Comparison of ENCODE assay signal across 31 cellular contexts in the genomic region with DNA sequence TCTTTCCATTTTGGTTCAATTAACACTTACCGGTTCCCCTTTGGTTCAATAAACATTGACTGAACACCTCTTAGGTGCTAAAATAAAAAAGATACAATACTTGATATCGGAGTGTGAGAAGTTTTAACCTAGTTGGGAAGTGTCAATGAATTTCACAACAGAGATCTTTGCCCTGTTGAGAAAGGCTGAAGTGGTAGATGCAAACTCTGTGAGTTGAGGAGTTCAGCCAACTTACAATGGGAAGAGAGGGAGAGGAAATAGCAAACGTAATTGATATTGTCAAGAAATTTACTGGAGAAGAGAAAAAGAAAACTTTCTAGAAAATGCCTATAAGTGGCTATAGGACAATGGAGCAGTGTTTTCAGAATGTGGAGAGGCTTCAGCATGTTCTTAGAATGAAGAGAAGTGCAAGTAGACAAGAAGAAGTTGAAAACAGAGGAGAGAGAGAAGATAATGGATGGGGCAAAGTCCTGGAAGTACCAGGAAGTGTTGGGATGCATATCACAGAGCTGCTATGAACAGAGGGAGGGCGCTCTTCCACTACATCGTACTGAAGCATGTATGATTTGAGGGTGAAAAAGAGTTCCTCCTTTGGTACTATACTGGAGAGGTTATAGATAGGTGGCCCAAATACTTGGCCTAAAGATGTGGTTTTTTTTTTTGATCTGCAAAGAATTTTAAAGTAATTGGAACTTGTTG. TPM values are rescaled to one million over a fixed set of nuclear protein-coding genes. Genes with fewer than 3 reads are reported as not detected.
DNase-seq lines count a peak whose midpoint lies in the region; ATAC-seq, FAIRE-seq and TF ChIP-seq lines count a peak whose summit lies in the region.
"Had no signal": no experiment of that assay in that cellular context is flagged by ENCODE, and none has a peak within 500 bp of the region (broad histone marks: within the 10 kb centered on the region; RNA-seq: fewer than 3 reads in every experiment).

No MANE protein-coding gene starts in this region.

- no peak overlapping the region for H3K4me3 ChIP-seq in DND-41 (ENCODE audit: low read depth in 1 of 2, low read length in 2 of 2)
- no peak overlapping the region for H3K4me3 ChIP-seq in OCI-LY1 (ENCODE audit: low read depth, low read length, poor library complexity, severe bottlenecking)
- no peak overlapping the region for H3K4me3 ChIP-seq in brain microvascular endothelial cell (ENCODE audit: low read depth, low read length)
- H3K4me3 ChIP-seq in HepG2 (replicated peaks in 1 of 3; ENCODE audit: insufficient read depth in 1 of 3, low read depth in 2 of 3, low read length in 3 of 3), result no peak overlapping the region
- H3K4me3 ChIP-seq in smooth muscle cell, result no peak overlapping the region
- H3K4me3 ChIP-seq in kidney (ENCODE audit: low read length in 2 of 2), result no peak overlapping the region
- H3K4me3 ChIP-seq: dorsolateral prefrontal cortex, GM12878, left lung, pancreas, PC-9, spleen, thoracic aorta had no signal

- H3K9me3 ChIP-seq in DND-41 (ENCODE audit: insufficient read depth, low read length, severe bottlenecking) (no peaks in the 10 kb centered on the region), OCI-LY1 (ENCODE audit: low read length) (no peaks in the 10 kb centered on the region), HepG2 (ENCODE audit: low read length) (no peaks in the 10 kb centered on the region), smooth muscle cell (replicated peaks; ENCODE audit: low read depth) (no peaks in the 10 kb centered on the region), kidney (ENCODE audit: control insufficient read depth in 1 of 2, low read length in 2 of 2) (no peaks in the 10 kb centered on the region)
- H3K9me3 ChIP-seq: left lung, pancreas, spleen, thoracic aorta had no signal

- FAIRE-seq in HepG2 (lab: Jason Lieb, UNC) (no peak), kidney (lab: Jason Lieb, UNC) (no peak)
- FAIRE-seq: endothelial cell of umbilical vein, GM12878, H54, pancreas, urothelium cell line had no signal

- WGBS in HepG2 (ENCODE audit: low lambda C conversion rate), result 10% methylated on average over 5 of the region's 5 CpGs
- 75% methylated on average over 5 of the region's 5 CpGs for WGBS in smooth muscle cell (ENCODE audit: low lambda C conversion rate)

- H3K4me2 ChIP-seq in DND-41 (ENCODE audit: insufficient read depth, low read length), result no peak overlapping the region
- no peak overlapping the region for H3K4me2 ChIP-seq in OCI-LY1 (ENCODE audit: low read length)
- H3K4me2 ChIP-seq in HepG2 (ENCODE audit: low read depth, low read length), result no peak overlapping the region
- no peak overlapping the region for H3K4me2 ChIP-seq in smooth muscle cell
- H3K4me2 ChIP-seq: PC-9 had no signal

- POLR2A ChIA-PET in HepG2 (lab: Yijun Ruan, JAX), result no interaction called here

- no peak overlapping the region for H3K27ac ChIP-seq in DND-41 (ENCODE audit: low read length)
- H3K27ac ChIP-seq in OCI-LY1 (ENCODE audit: low read depth, low read length, poor library complexity, severe bottlenecking), result no peak overlapping the region
- no peak overlapping the region for H3K27ac ChIP-seq in brain microvascular endothelial cell
- H3K27ac ChIP-seq in HepG2 (ENCODE audit: extremely low read length, insufficient read depth, low read length), result no peak overlapping the region
- H3K27ac ChIP-seq in smooth muscle cell (ENCODE audit: low read depth), result no peak overlapping the region
- no peak overlapping the region for H3K27ac ChIP-seq in kidney (ENCODE audit: low read depth in 2 of 2, low read length in 2 of 2)
- H3K27ac ChIP-seq: dorsolateral prefrontal cortex, left lung, pancreas, PC-9, spleen, thoracic aorta had no signal

- H3K4me1 ChIP-seq in DND-41 (ENCODE audit: insufficient read depth, low read length) (peaks cover 8% of the 10 kb centered on the region), OCI-LY1 (ENCODE audit: insufficient read depth, low read length, severe bottlenecking) (no peaks in the 10 kb centered on the region), HepG2 (ENCODE audit: insufficient read depth, low read length) (peaks cover 27% of the 10 kb centered on the region), smooth muscle cell (ENCODE audit: low read depth) (no peaks in the 10 kb centered on the region), kidney (ENCODE audit: control insufficient read depth in 1 of 2, insufficient read depth in 1 of 2, low read depth in 1 of 2, low read length in 2 of 2) (peaks cover 0 to 3% of the 10 kb centered on the region in 2 donors)

- DNase-seq in DND-41, result no peak
- no peak for DNase-seq in brain microvascular endothelial cell
- DNase-seq in HepG2 (ENCODE audit: low spot score), result no peak
- no peak for DNase-seq in smooth muscle cell (lab: John Stamatoyannopoulos, UW; ENCODE audit: unreplicated experiment)
- no peak for DNase-seq in kidney
- DNase-seq: activated CD4-positive, alpha-beta memory T cell treated with anti-CD3 and anti-CD28 coated beads, Interleukin-2, amount 10 ng/mL, durations not matched to agents 7 days and 5 days; activated CD8-positive, alpha-beta memory T cell treated with anti-CD3 and anti-CD28 coated beads, Interleukin-2, amount 50 U/mL, for 48 hours; amniotic stem cell; CD4-positive, alpha-beta memory T cell; dorsolateral prefrontal cortex; immature natural killer cell; left lung; mesenchymal stem cell; NCI-H146; NCI-H2171; pancreas; PC-9; retina; Right ventricle myocardium superior; spleen; stimulated activated CD8-positive, alpha-beta memory T cell treated with anti-CD3 and anti-CD28 coated beads, Interleukin-4, amount 100 ng/mL, for 48 hours; T-helper 17 cell had no signal

- intact Hi-C loops in HepG2 (cut with micrococcal nuclease; ENCODE audit: unreplicated experiment), result no loop called here
- intact Hi-C loops in kidney (cut with DNase I), result no loop called here

- TF ChIP-seq POLR2A in HepG2 (IDR thresholded peaks at IDR 0.05; ENCODE audit: insufficient read depth in 1 of 2, low read depth in 2 of 2, low read length in 2 of 2), result no peak

- CTCF ChIA-PET in HepG2 (lab: Yijun Ruan, JAX; ENCODE audit: low intra/inter-chr PET ratio, low total read pairs), result no interaction called here

- H3K27me3 ChIP-seq in DND-41 (ENCODE audit: insufficient read depth, low read length, poor library complexity), result no peaks in the 10 kb centered on the region
- H3K27me3 ChIP-seq in OCI-LY1 (ENCODE audit: insufficient read depth, low read length), result 0 out of 2 replicates have a peak, but pooled peaks cover 4% of the 10 kb centered on the region
- H3K27me3 ChIP-seq in brain microvascular endothelial cell (replicated peaks), result peaks cover 19% of the 10 kb centered on the region
- peaks cover 0 to 6% of the 10 kb centered on the region in 2 experiments; a peak in 1 of 5 replicates for H3K27me3 ChIP-seq in HepG2 (ENCODE audit: control insufficient read depth in 1 of 2, insufficient read depth in 2 of 2, low read length in 2 of 2)
- H3K27me3 ChIP-seq in smooth muscle cell (ENCODE audit: low read depth), result peaks cover 7% of the 10 kb centered on the region
- H3K27me3 ChIP-seq: dorsolateral prefrontal cortex, pancreas had no signal

- H3K9ac ChIP-seq in DND-41 (ENCODE audit: low read depth, low read length), result no peak overlapping the region
- H3K9ac ChIP-seq in OCI-LY1 (ENCODE audit: low read length), result no peak overlapping the region
- H3K9ac ChIP-seq in HepG2 (ENCODE audit: insufficient read depth, low read depth, low read length), result no peak overlapping the region
- no peak overlapping the region for H3K9ac ChIP-seq in smooth muscle cell (ENCODE audit: low read depth)
- no peak overlapping the region for H3K9ac ChIP-seq in kidney (ENCODE audit: low read length in 2 of 2)

- BruUV-seq in HepG2 (replicated peaks; lab: Mats Ljungman, UMichigan), result no TSS peak

- H3K9me2 ChIP-seq in OCI-LY1 (ENCODE audit: low read depth, low read length), result no peaks in the 10 kb centered on the region

- H3K79me2 ChIP-seq in DND-41 (ENCODE audit: insufficient read depth, low read length) (no peaks in the 10 kb centered on the region), OCI-LY1 (ENCODE audit: insufficient read depth, low read length) (no peaks in the 10 kb centered on the region), HepG2 (ENCODE audit: insufficient read depth, low read length) (no peaks in the 10 kb centered on the region), smooth muscle cell (ENCODE audit: low read depth) (no peaks in the 10 kb centered on the region)

- H2AFZ ChIP-seq in DND-41 (ENCODE audit: low read depth, low read length) (no peak overlapping the region), OCI-LY1 (ENCODE audit: low read length) (no peak overlapping the region), HepG2 (ENCODE audit: low read length) (no peak overlapping the region), smooth muscle cell (ENCODE audit: low read depth) (no peak overlapping the region)
- H2AFZ ChIP-seq: PC-9 had no signal

- in situ Hi-C loops in brain microvascular endothelial cell (cut with HindIII; ENCODE audit: low pct_ligation_motif_present, low sequenced_read_pairs), result no loop called here
- in situ Hi-C loops in HepG2 (cut with HindIII; ENCODE audit: extremely low pct_ligation_motif_present, low pct_unique_long_range_greater_than_20kb), result no loop called here

- H4K20me1 ChIP-seq in DND-41 (ENCODE audit: insufficient read depth, low read length) (no peaks in the 10 kb centered on the region), OCI-LY1 (ENCODE audit: insufficient read depth, low read length) (no peaks in the 10 kb centered on the region), HepG2 (ENCODE audit: insufficient read depth, low read length) (no peaks in the 10 kb centered on the region), smooth muscle cell (ENCODE audit: low read depth) (no peaks in the 10 kb centered on the region)

- TF ChIP-seq EP300 in HepG2 (IDR thresholded peaks at IDR 0.05; ENCODE audit: low read depth in 2 of 2, low read length in 2 of 2) (no peak), HepG2 (CRISPR knock-in tag; IDR thresholded peaks at IDR 0.05; ENCODE audit: borderline replicate concordance) (no peak)

- no peaks in the 10 kb centered on the region for H3F3A ChIP-seq in OCI-LY1 (ENCODE audit: insufficient read depth, low read length)
- H3F3A ChIP-seq in smooth muscle cell (ENCODE audit: low read depth), result no peaks in the 10 kb centered on the region

- ATAC-seq in DND-41 (ENCODE audit: insufficient read depth, low read depth) (no peak), HepG2 (no peak), HG03139 (IDR thresholded peaks at IDR 0.05; ENCODE audit: unreplicated experiment) (no peak), HG03354 (IDR thresholded peaks at IDR 0.05; ENCODE audit: poor library complexity, severe bottlenecking, unreplicated experiment) (no peak)
- ATAC-seq: activated T-helper 17 cell treated with anti-CD3 and anti-CD28 coated beads, Interleukin-2, amount 50 U/mL, for 72 hours; GM12878; left lung; pancreas; T-helper 17 cell had no signal

- H3K36me3 ChIP-seq in DND-41 (ENCODE audit: insufficient read depth, low read length), result no peaks in the 10 kb centered on the region
- no peaks in the 10 kb centered on the region for H3K36me3 ChIP-seq in OCI-LY1 (ENCODE audit: insufficient read depth, low read length)
- no peaks in the 10 kb centered on the region for H3K36me3 ChIP-seq in brain microvascular endothelial cell (replicated peaks)
- H3K36me3 ChIP-seq in HepG2 (replicated peaks in 1 of 2; ENCODE audit: control insufficient read depth in 1 of 2, insufficient read depth in 2 of 2, low read length in 2 of 2), result no peaks in the 10 kb centered on the region
- H3K36me3 ChIP-seq in smooth muscle cell (ENCODE audit: low read depth), result no peaks in the 10 kb centered on the region
- H3K36me3 ChIP-seq in kidney (ENCODE audit: control insufficient read depth in 1 of 2, insufficient read depth in 2 of 2, low read length in 2 of 2), result no peaks in the 10 kb centered on the region
- H3K36me3 ChIP-seq: left lung, pancreas, spleen, thoracic aorta had no signal

- TF ChIP-seq CTCF in DND-41 (IDR thresholded peaks at IDR 0.05; ENCODE audit: borderline replicate concordance, extremely low read depth, low read length, poor library complexity, severe bottlenecking) (peak; percentile 23), OCI-LY1 (IDR thresholded peaks at IDR 0.05; ENCODE audit: low read length) (peak; percentile 26; the same call in 1 of the 2 replicates), brain microvascular endothelial cell (IDR thresholded peaks at IDR 0.05; ENCODE audit: low read depth, low read length, missing control alignments) (peak; percentile 19), HepG2 (CRISPR knock-in tag; IDR thresholded peaks at IDR 0.05) (peak; percentile 33; the same call in 1 of the 2 replicates), smooth muscle cell (IDR thresholded peaks at IDR 0.05; ENCODE audit: borderline replicate concordance, insufficient read depth, poor library complexity, severe bottlenecking) (no peak), kidney (IDR thresholded peaks at IDR 0.05; ENCODE audit: borderline replicate concordance, extremely low read depth, insufficient read depth) (no peak)

- TF ChIP-seq RAD21 in HepG2 (CRISPR knock-in tag; IDR thresholded peaks at IDR 0.05), result no peak

RNA-seq across cellular contexts. Expression of gene MEF2D, which starts 48.9 kb away (rescaled TPM):
- total RNA-seq in HepG2 (2016; rRNA removed; fragmentation: Illumina TruSeq; extraction: Trizol) (1.3 and 1.6 TPM in 2 replicates), smooth muscle cell (23.2 and 24.3 TPM in 2 replicates), kidney (49.3 TPM)
- 0.10 and 0.18 TPM in 2 replicates for total RNA-seq in HepG2 (2016; cell fraction: cytosol; rRNA removed; fragmentation: Illumina TruSeq; extraction: Trizol; ENCODE audit: low read depth)
- total RNA-seq in HepG2 (2016; cell fraction: insoluble cytoplasmic fraction; rRNA removed; fragmentation: Illumina TruSeq; extraction: Trizol), result 0.94 and 1.4 TPM in 2 replicates
- total RNA-seq in HepG2 (2016; cell fraction: membrane; rRNA removed; fragmentation: Illumina TruSeq; extraction: Trizol), result 0.86 and 1.1 TPM in 2 replicates
- total RNA-seq in HepG2 (2016; cell fraction: nucleus; rRNA removed; fragmentation: Illumina TruSeq; extraction: Trizol), result 1.6 and 2.1 TPM in 2 replicates
- polyA plus RNA-seq in HepG2 (2011; rRNA removed) (3.9 and 4.8 TPM in 2 replicates), smooth muscle cell (40.5 and 45.6 TPM in 2 replicates), kidney (ENCODE audit: insufficient read depth, low read depth, low replicate concordance) (13.7 TPM)
- polyA plus RNA-seq in HepG2 (2011; cell fraction: cytosol; rRNA removed), result 3.4 and 4.5 TPM in 2 replicates
- 16.7 and 19.0 TPM in 2 replicates for polyA plus RNA-seq in HepG2 (2011; cell fraction: nucleus; rRNA removed)
- polyA plus RNA-seq in HepG2 (2012), result 7.2 and 7.9 TPM in 2 replicates
- polyA plus RNA-seq in HepG2 (2016; cell fraction: cytosol; fragmentation: Illumina TruSeq; extraction: Trizol; ENCODE audit: low read depth), result 0.14 and 0.24 TPM in 2 replicates
- polyA plus RNA-seq in HepG2 (2016; cell fraction: insoluble cytoplasmic fraction; fragmentation: Illumina TruSeq; extraction: Trizol; ENCODE audit: low read depth), result 2.7 and 4.2 TPM in 2 replicates
- 0.64 and 0.70 TPM in 2 replicates for polyA plus RNA-seq in HepG2 (2016; cell fraction: membrane; fragmentation: Illumina TruSeq; extraction: Trizol; ENCODE audit: low read depth)
- 5.2 and 6.2 TPM in 2 replicates for polyA plus RNA-seq in HepG2 (2016; cell fraction: nucleus; fragmentation: Illumina TruSeq; extraction: Trizol; ENCODE audit: insufficient read depth, low read depth)
- 6.9 and 12.7 TPM in 2 replicates for polyA minus RNA-seq in HepG2 (2011; rRNA and poly(A)+ RNA removed; ENCODE audit: low replicate concordance)
- polyA minus RNA-seq in HepG2 (2011; cell fraction: cytosol; rRNA and poly(A)+ RNA removed), result 4.3 and 7.2 TPM in 2 replicates
- polyA minus RNA-seq in HepG2 (2011; cell fraction: nucleus; rRNA and poly(A)+ RNA removed), result 5.4 and 6.3 TPM in 2 replicates

Comparison
In these comparisons a context has a peak if more than half of its experiments do, and no peak if none do; other contexts are left out.
1. CTCF ChIP-seq: peak in DND-41 (single experiment), OCI-LY1 (single experiment), brain microvascular endothelial cell (single experiment) and HepG2 (single experiment); none in smooth muscle cell (single experiment) and kidney (single experiment).